Comparison of ENCODE assay signal across 16 cellular contexts in the genomic region with DNA sequence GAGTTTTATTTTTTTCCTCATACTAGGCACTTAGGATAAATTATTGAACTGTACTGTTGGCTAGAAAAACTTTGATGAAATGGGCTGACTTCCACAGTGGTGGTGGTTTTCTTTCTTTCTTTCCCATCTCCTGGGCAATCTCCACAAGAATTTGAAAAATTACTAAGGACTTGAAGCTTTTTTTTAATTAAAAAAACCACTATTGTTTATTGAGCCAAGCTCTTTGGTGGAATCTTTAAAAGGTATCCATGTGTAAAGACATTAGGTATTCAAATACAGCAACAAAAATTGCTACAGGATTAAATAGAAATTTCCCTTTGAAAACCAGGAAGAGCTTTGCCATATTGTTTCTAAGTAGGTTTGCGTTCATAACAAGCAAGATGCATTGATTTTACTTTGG.
"Had no signal": no experiment of that assay in that cellular context is flagged by ENCODE, and none has a peak within 500 bp of the region (broad histone marks: within the 10 kb centered on the region; RNA-seq: fewer than 3 reads in every experiment).

No MANE protein-coding gene starts in this region.

- H3K36me3 ChIP-seq: cardiac muscle cell, colonic mucosa, heart left ventricle, upper lobe of left lung had no signal

- H3K4me3 ChIP-seq: cardiac muscle cell, colonic mucosa, esophagus squamous epithelium, heart left ventricle, upper lobe of left lung had no signal

- H3K4me3 Mint-ChIP-seq: natural killer cell treated with Interleukin-12 subunit alpha and Interleukin-12 subunit beta and Interleukin-15 and Interleukin-18, amount 100 ng/mL, for 72 hours; T-helper 2 cell treated with Interferon-gamma antibody and Interleukin-4, amounts not matched to agents 5 μg/mL and 100 μg/mL, for 36 hours had no signal

- H3K9me3 ChIP-seq: colonic mucosa, esophagus squamous epithelium, heart left ventricle, upper lobe of left lung had no signal

- H3K27me3 Mint-ChIP-seq: natural killer cell treated with Interleukin-12 subunit alpha and Interleukin-12 subunit beta and Interleukin-15 and Interleukin-18, amount 100 ng/mL, for 72 hours had no signal

- H3K36me3 Mint-ChIP-seq: natural killer cell treated with Interleukin-12 subunit alpha and Interleukin-12 subunit beta and Interleukin-15 and Interleukin-18, amount 100 ng/mL, for 72 hours had no signal

- H3K9me3 Mint-ChIP-seq: natural killer cell treated with Interleukin-12 subunit alpha and Interleukin-12 subunit beta and Interleukin-15 and Interleukin-18, amount 100 ng/mL, for 72 hours; T-helper 2 cell treated with Interferon-gamma antibody and Interleukin-4, amounts not matched to agents 5 μg/mL and 100 μg/mL, for 36 hours had no signal

- DNase-seq: activated CD4-positive, alpha-beta T cell treated with anti-CD3 and anti-CD28 coated beads for 1 hour; activated CD4-positive, alpha-beta T cell treated with anti-CD3 and anti-CD28 coated beads, Interleukin-2, amount 50 U/mL, for 48 hours; activated naive CD4-positive, alpha-beta T cell; amniotic stem cell; colonic mucosa; esophagus squamous epithelium; foreskin fibroblast; heart left ventricle; stimulated activated CD4-positive, alpha-beta T cell treated with anti-CD3 and anti-CD28 coated beads, Interleukin-12 subunit alpha, Interleukin-12 subunit beta, amount 100 ng/mL, for 4 hours; stimulated activated naive CD4-positive, alpha-beta T cell; substantia nigra; SW 1271; upper lobe of left lung had no signal

- H3K27ac ChIP-seq: cardiac muscle cell, colonic mucosa, esophagus squamous epithelium had no signal

- H3K27ac Mint-ChIP-seq: natural killer cell treated with Interleukin-12 subunit alpha and Interleukin-12 subunit beta and Interleukin-15 and Interleukin-18, amount 100 ng/mL, for 72 hours; T-helper 2 cell treated with Interferon-gamma antibody and Interleukin-4, amounts not matched to agents 5 μg/mL and 100 μg/mL, for 36 hours had no signal

- ATAC-seq: natural killer cell treated with Interleukin-12 subunit alpha and Interleukin-12 subunit beta and Interleukin-15 and Interleukin-18, amount 100 ng/mL, for 72 hours had no signal
